ENCODE assay signal across 9 cellular contexts in the genomic region with DNA sequence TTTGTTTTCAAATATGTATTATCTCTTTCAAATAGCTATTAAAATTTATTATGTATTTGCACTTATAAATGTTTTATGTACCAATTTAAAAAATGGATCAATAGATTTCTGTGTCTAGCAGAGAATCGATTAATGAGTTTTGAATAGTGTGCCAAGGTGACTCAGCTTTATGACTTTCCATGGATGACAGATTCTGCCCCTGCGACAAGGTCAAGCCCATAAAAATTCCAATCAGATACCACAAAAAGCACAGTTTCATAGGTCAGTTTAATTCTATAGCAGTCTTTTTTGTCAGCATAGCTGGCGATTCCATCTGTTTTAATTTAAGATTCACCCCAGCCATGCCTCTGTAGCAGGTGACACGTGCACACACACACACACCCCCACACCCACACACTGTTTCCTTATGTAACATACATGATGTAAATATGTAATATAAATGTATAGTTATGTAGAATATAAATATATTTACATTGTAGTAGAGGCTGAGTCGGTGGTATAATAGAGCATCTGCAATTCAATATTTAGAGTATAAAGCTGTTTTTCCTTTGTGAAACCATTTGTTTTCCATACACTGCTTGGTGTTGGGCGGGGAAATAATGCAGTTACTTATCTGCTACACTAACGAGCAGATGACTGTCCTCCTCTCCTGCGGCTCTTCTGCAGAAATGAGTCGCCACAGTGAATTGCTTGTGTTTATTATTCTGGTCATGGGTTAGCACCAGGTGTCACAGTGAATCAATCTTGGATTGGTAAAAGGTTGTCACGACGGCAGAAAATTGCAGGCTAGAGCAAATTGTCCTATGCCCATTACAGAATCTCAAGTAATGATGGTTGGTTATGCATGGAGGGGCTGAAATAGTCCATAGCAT. TPM values are rescaled to one million over a fixed set of nuclear protein-coding genes. Genes with fewer than 3 reads are reported as not detected.
DNase-seq lines count a peak whose midpoint lies in the region; ATAC-seq and TF ChIP-seq lines count a peak whose summit lies in the region.
"Had no signal": no experiment of that assay in that cellular context is flagged by ENCODE, and none has a peak within 500 bp of the region (broad histone marks: within the 10 kb centered on the region; RNA-seq: fewer than 3 reads in every experiment).

No MANE protein-coding gene starts in this region.

- no peak overlapping the region for H2AFZ ChIP-seq in mesenchymal stem cell (ENCODE audit: low read depth, low read length)
- H2AFZ ChIP-seq: parathyroid adenoma had no signal

- peaks cover 10% of the 10 kb centered on the region for H3K79me1 ChIP-seq in mesenchymal stem cell (replicated peaks; ENCODE audit: low read length, poor library complexity, severe bottlenecking)

- H3K36me3 ChIP-seq in mesenchymal stem cell (ENCODE audit: control insufficient read depth in 1 of 2, insufficient read depth in 2 of 2, low read depth in 1 of 2, low read length in 2 of 2) (peaks cover 3 to 15% of the 10 kb centered on the region in 2 experiments), gastroesophageal sphincter (peaks cover 0 to 22% of the 10 kb centered on the region in 2 donors)

- H3K9me3 ChIP-seq in mesenchymal stem cell (ENCODE audit: control insufficient read depth, low read length), result no peaks in the 10 kb centered on the region
- no peaks in the 10 kb centered on the region for H3K9me3 ChIP-seq in gastroesophageal sphincter

- no peak overlapping the region for H3K23ac ChIP-seq in mesenchymal stem cell (ENCODE audit: low read length in 2 of 2)

- TF ChIP-seq EP300 in gastroesophageal sphincter (IDR thresholded peaks at IDR 0.05), result no peak

- H2BK15ac ChIP-seq in mesenchymal stem cell (ENCODE audit: low read depth, poor library complexity, severe bottlenecking), result no peak overlapping the region

- no peak for TF ChIP-seq POLR2A in gastroesophageal sphincter (IDR thresholded peaks at IDR 0.05)

- WGBS in mesenchymal stem cell, result 29% methylated on average over 8 of the region's 11 CpGs
- 70 to 77% methylated on average over 10 to 11 of the region's 11 CpGs for WGBS in gastroesophageal sphincter (ENCODE audit: low coverage in 1 of 2), 2 donors

- no peak overlapping the region for H2BK5ac ChIP-seq in mesenchymal stem cell (ENCODE audit: low read depth, low read length, poor library complexity, severe bottlenecking)

- no peak overlapping the region for H3K4me2 ChIP-seq in mesenchymal stem cell (ENCODE audit: low read length, poor library complexity, severe bottlenecking)

- H2BK120ac ChIP-seq in mesenchymal stem cell (ENCODE audit: low read depth, low read length), result no peak overlapping the region

- H3K27me3 ChIP-seq in mesenchymal stem cell (ENCODE audit: control insufficient read depth in 1 of 2, insufficient read depth in 1 of 2, low read length in 2 of 2) (no peaks in the 10 kb centered on the region), gastroesophageal sphincter (no peaks in the 10 kb centered on the region)

- H3K27ac ChIP-seq in VCaP (peak overlapping the region; percentile 53), mesenchymal stem cell (ENCODE audit: low read length, poor library complexity, severe bottlenecking) (no peak overlapping the region), gastroesophageal sphincter (no peak overlapping the region)
- H3K27ac ChIP-seq: parathyroid adenoma had no signal

- no peak overlapping the region for H3K18ac ChIP-seq in mesenchymal stem cell (ENCODE audit: low read depth in 1 of 2, low read length in 2 of 2)

- no peak overlapping the region for H3K4me3 ChIP-seq in mesenchymal stem cell (ENCODE audit: insufficient read depth in 1 of 2, low read depth in 1 of 2, low read length in 2 of 2)
- H3K4me3 ChIP-seq in gastroesophageal sphincter, result no peak overlapping the region

- H4K91ac ChIP-seq in mesenchymal stem cell (ENCODE audit: low read length), result no peak overlapping the region

- TF ChIP-seq CTCF in VCaP (conservative IDR thresholded peaks at IDR 0.05), result no peak
- TF ChIP-seq CTCF in gastroesophageal sphincter (IDR thresholded peaks at IDR 0.05), result no peak

- no peak overlapping the region for H2AK5ac ChIP-seq in mesenchymal stem cell (ENCODE audit: low read length, severe bottlenecking)

- peak; percentile 9 for DNase-seq in DMS153 treated with DMSO at 0.1 percent for 48 hours (lab: John Stamatoyannopoulos, UW; ENCODE audit: unreplicated experiment)
- peak; percentile 2 for DNase-seq in NCI-H1436 (lab: John Stamatoyannopoulos, UW)
- peak; percentile 50 for DNase-seq in mesenchymal stem cell
- DNase-seq in NOMO-1 treated with DMSO at 0.1 percent for 48 hours (lab: John Stamatoyannopoulos, UW; ENCODE audit: unreplicated experiment), result no peak
- no peak for DNase-seq in NCI-H2107 treated with DMSO at 0.1 percent for 48 hours (lab: John Stamatoyannopoulos, UW; ENCODE audit: unreplicated experiment)

- H2BK12ac ChIP-seq in mesenchymal stem cell (ENCODE audit: low read length in 2 of 2), result no peak overlapping the region

- peak overlapping the region; percentile 49 for H3K9ac ChIP-seq in mesenchymal stem cell (ENCODE audit: low read length)
- H3K9ac ChIP-seq: parathyroid adenoma had no signal

- H4K8ac ChIP-seq in mesenchymal stem cell (ENCODE audit: low read length), result no peak overlapping the region

- H3K14ac ChIP-seq in mesenchymal stem cell (ENCODE audit: low read length in 2 of 2), result no peak overlapping the region

- no peak overlapping the region for H3K4ac ChIP-seq in mesenchymal stem cell (ENCODE audit: low read depth in 1 of 2, low read length in 2 of 2)

- ATAC-seq in HG03342 (IDR thresholded peaks at IDR 0.05; ENCODE audit: unreplicated experiment) (no peak), gastroesophageal sphincter (no peak)

- H3K4me1 ChIP-seq in mesenchymal stem cell (ENCODE audit: control insufficient read depth, insufficient read depth, low read depth, low read length) (peaks cover 18% of the 10 kb centered on the region), gastroesophageal sphincter (peaks cover 0 to 23% (median 0%) of the 10 kb centered on the region in 3 donors)
- H3K4me1 ChIP-seq: parathyroid adenoma had no signal

RNA-seq across cellular contexts. Expression of a gene that starts 29.1 kb away (rescaled TPM):
- 128 TPM for polyA plus RNA-seq in mesenchymal stem cell (2013, experiment 1 of 2)
- polyA plus RNA-seq in mesenchymal stem cell (2013, experiment 2 of 2), result 128 TPM
- 100 to 1,000 TPM; 108 to 181 (median 136) TPM for total RNA-seq in gastroesophageal sphincter

Comparison
In these comparisons a context has a peak if more than half of its experiments do, and no peak if none do; other contexts are left out.
1. DNase-seq: peak in DMS153 treated with DMSO at 0.1 percent for 48 hours (single experiment), NCI-H1436 (single experiment) and mesenchymal stem cell (single experiment); none in NOMO-1 treated with DMSO at 0.1 percent for 48 hours (single experiment) and NCI-H2107 treated with DMSO at 0.1 percent for 48 hours (single experiment).